In genomic region chr16:88686439-88687253, GRCh38 we compare ENCODE assay signal across 9 cellular contexts. TPM values are rescaled to one million over a fixed set of nuclear protein-coding genes. Genes with fewer than 3 reads are reported as not detected.
DNase-seq lines count a peak whose midpoint lies in the region; ATAC-seq, FAIRE-seq and TF ChIP-seq lines count a peak whose summit lies in the region.
"Had no signal": no experiment of that assay in that cellular context is flagged by ENCODE, and none has a peak within 500 bp of the region (broad histone marks: within the 10 kb centered on the region; RNA-seq: fewer than 3 reads in every experiment).

TSS of gene SNAI3 (minus strand) at chr16:88686507. CDS start at chr16:88686406, 101 bp downstream.

- peaks cover 23 to 82% of the 10 kb centered on the region in 2 experiments for H3K27me3 ChIP-seq in HepG2 (ENCODE audit: control insufficient read depth in 1 of 2, insufficient read depth in 2 of 2, low read length in 2 of 2)

- peak in 1 of 2 experiments; percentile 15; a peak in 2 of 4 replicates for TF ChIP-seq POLR2A in HepG2 (IDR thresholded peaks at IDR 0.05; ENCODE audit: insufficient read depth in 1 of 2, low read depth in 2 of 2, low read length in 2 of 2)

- H2AFZ ChIP-seq in HepG2 (ENCODE audit: low read length): no peak within 1 kb of the TSS

- no peaks in the 10 kb centered on the region for H3K9me3 ChIP-seq in HepG2 (ENCODE audit: low read length)

- DNase-seq in NCI-H187 (lab: John Stamatoyannopoulos, UW) (peak; percentile 58 to 68), NCI-H187 treated with DMSO at 0.1 percent for 48 hours (lab: John Stamatoyannopoulos, UW) (no peak), NCI-H2171 (lab: John Stamatoyannopoulos, UW) (peak; percentile 81), cerebellum (ENCODE audit: low spot score) (peak; percentile 91), HepG2 (ENCODE audit: low spot score) (peak; percentile 76)
- DNase-seq in stimulated activated CD4-positive, alpha-beta T cell treated with anti-CD3 and anti-CD28 coated beads, Interleukin-4, amount 100 ng/mL, for 1 hour: peak; percentile 87

- H3K79me2 ChIP-seq in HepG2 (ENCODE audit: insufficient read depth, low read length): no peaks in the 10 kb centered on the region

- FAIRE-seq in HepG2 (lab: Jason Lieb, UNC): no peak
- FAIRE-seq: G401.6 had no signal

- no TSS peak for BruUV-seq in HepG2 (replicated peaks; lab: Mats Ljungman, UMichigan)

- peak; percentile 17 for TF ChIP-seq RAD21 in HepG2 (CRISPR knock-in tag; IDR thresholded peaks at IDR 0.05)

- no peak for TF ChIP-seq EP300 in HepG2 (IDR thresholded peaks at IDR 0.05; ENCODE audit: low read depth in 2 of 2, low read length in 2 of 2)
- no peak for TF ChIP-seq EP300 in HepG2 (CRISPR knock-in tag; IDR thresholded peaks at IDR 0.05; ENCODE audit: borderline replicate concordance)

- peak within 1 kb of the TSS; percentile 91 for H3K4me2 ChIP-seq in HepG2 (ENCODE audit: low read depth, low read length)

- in situ Hi-C loops in HepG2 (cut with HindIII; ENCODE audit: extremely low pct_ligation_motif_present, low pct_unique_long_range_greater_than_20kb): no loop called here

- H3K4me1 ChIP-seq in HepG2 (ENCODE audit: insufficient read depth, low read length): peaks cover 48% of the 10 kb centered on the region

- ATAC-seq in HG02970 (IDR thresholded peaks at IDR 0.05; ENCODE audit: low FRiP score, unreplicated experiment) (peak; percentile 74), HepG2 (peak; percentile 85)
- peak; percentile 77 to 78 for ATAC-seq in activated CD4-positive, CD25-positive, alpha-beta regulatory T cell treated with anti-CD3 and anti-CD28 coated beads, Interleukin-2, amount 50 U/mL, for 24 hours

- TF ChIP-seq CTCF in HepG2 (CRISPR knock-in tag; IDR thresholded peaks at IDR 0.05): no peak; the same call in 1 of the 2 replicates

- no peak within 1 kb of the TSS for H3K27ac ChIP-seq in HepG2 (ENCODE audit: extremely low read length, insufficient read depth, low read length)

- H3K9ac ChIP-seq in HepG2 (ENCODE audit: insufficient read depth, low read depth, low read length): peak within 1 kb of the TSS; percentile 8; the same call in 1 of the 2 replicates

- peak within 1 kb of the TSS; percentile 52 to 76 (median 69) for H3K4me3 ChIP-seq in HepG2 (replicated peaks in 1 of 3; ENCODE audit: insufficient read depth in 1 of 3, low read depth in 2 of 3, low read length in 3 of 3)

- POLR2A ChIA-PET in HepG2 (lab: Yijun Ruan, JAX): interaction anchor here (1.0 to 2.6 kb wide), 6 partner anchors 14 to 28 kb away, joined by 3 to 11 read pairs (median 3); partner anchors contain the start of gene MVD

- peaks cover 3% of the 10 kb centered on the region; the same call in 1 of the 2 replicates for H4K20me1 ChIP-seq in HepG2 (ENCODE audit: insufficient read depth, low read length)

- intact Hi-C loops in HepG2 (cut with micrococcal nuclease; ENCODE audit: unreplicated experiment): no loop called here

- WGBS in HepG2 (ENCODE audit: low lambda C conversion rate): 1% methylated on average over 16 of the region's 65 CpGs

- CTCF ChIA-PET in HepG2 (lab: Yijun Ruan, JAX; ENCODE audit: low intra/inter-chr PET ratio, low total read pairs): no interaction called here

- no peaks in the 10 kb centered on the region for H3K36me3 ChIP-seq in HepG2 (replicated peaks in 1 of 2; ENCODE audit: control insufficient read depth in 1 of 2, insufficient read depth in 2 of 2, low read length in 2 of 2)

TF ChIP-seq in HepG2, 621 proteins besides CTCF, POLR2A, EP300 and RAD21 (continues in another document):
- TF ChIP-seq NFKB2 (CRISPR knock-in tag; IDR thresholded peaks at IDR 0.05; ENCODE audit: borderline replicate concordance) (peak; percentile 84; the same call in 1 of the 2 replicates), TOPORS (CRISPR knock-in tag; IDR thresholded peaks at IDR 0.05) (no peak), HNRNPLL (IDR thresholded peaks at IDR 0.05; ENCODE audit: low read depth, low read length, poor library complexity, severe bottlenecking) (peak; percentile 34), THAP11 (CRISPR knock-in tag; IDR thresholded peaks at IDR 0.05) (no peak), THYN1 (CRISPR knock-in tag; IDR thresholded peaks at IDR 0.05; ENCODE audit: borderline replicate concordance, low read depth) (no peak), IKZF1 (IDR thresholded peaks at IDR 0.05) (no peak), AKAP8 (CRISPR knock-in tag; IDR thresholded peaks at IDR 0.05) (peak; percentile 83; the same call in 1 of the 2 replicates), ZBTB39 (CRISPR knock-in tag; IDR thresholded peaks at IDR 0.05) (no peak), SRSF1 (optimal IDR thresholded peaks at IDR 0.05; ENCODE audit: low read depth, low read length) (no peak), ZNF841 (CRISPR knock-in tag; IDR thresholded peaks at IDR 0.05; ENCODE audit: borderline replicate concordance) (no peak), ZNF124 (CRISPR knock-in tag; IDR thresholded peaks at IDR 0.05) (peak; percentile 40; the same call in 1 of the 2 replicates), PREB (CRISPR knock-in tag; IDR thresholded peaks at IDR 0.05) (no peak), TCF7L2 (IDR thresholded peaks at IDR 0.05; ENCODE audit: low read depth, low read length) (no peak), PAF1 (CRISPR knock-in tag; IDR thresholded peaks at IDR 0.05) (no peak), TBX3 (IDR thresholded peaks at IDR 0.05; ENCODE audit: borderline replicate concordance) (no peak)

RNA-seq across cellular contexts. Expression of gene SNAI3, which starts in this region (rescaled TPM):
- not detected for total RNA-seq in cerebellum
- 0.09 and 0.18 TPM in 2 replicates for total RNA-seq in HepG2 (2016; rRNA removed; fragmentation: Illumina TruSeq; extraction: Trizol)
- total RNA-seq in HepG2 (2016; cell fraction: cytosol; rRNA removed; fragmentation: Illumina TruSeq; extraction: Trizol; ENCODE audit: low read depth): not detected in 2 replicates
- 0.13 and 0.17 TPM in 2 replicates for total RNA-seq in HepG2 (2016; cell fraction: insoluble cytoplasmic fraction; rRNA removed; fragmentation: Illumina TruSeq; extraction: Trizol)
- 0.12 TPM in 1 of 2 replicates, not detected in the other for total RNA-seq in HepG2 (2016; cell fraction: membrane; rRNA removed; fragmentation: Illumina TruSeq; extraction: Trizol)
- total RNA-seq in HepG2 (2016; cell fraction: nucleus; rRNA removed; fragmentation: Illumina TruSeq; extraction: Trizol): not detected in 2 replicates
- 0.18 and 0.40 TPM in 2 replicates for polyA plus RNA-seq in HepG2 (2011; rRNA removed)
- 0.18 and 0.44 TPM in 2 replicates for polyA plus RNA-seq in HepG2 (2011; cell fraction: cytosol; rRNA removed)
- polyA plus RNA-seq in HepG2 (2011; cell fraction: nucleus; rRNA removed): 0.35 and 0.64 TPM in 2 replicates
- 0.40 and 0.47 TPM in 2 replicates for polyA plus RNA-seq in HepG2 (2012)
- polyA plus RNA-seq in HepG2 (2016; cell fraction: cytosol; fragmentation: Illumina TruSeq; extraction: Trizol; ENCODE audit: low read depth): 0.08 TPM in 1 of 2 replicates, not detected in the other
- 0.26 TPM in 1 of 2 replicates, not detected in the other for polyA plus RNA-seq in HepG2 (2016; cell fraction: insoluble cytoplasmic fraction; fragmentation: Illumina TruSeq; extraction: Trizol; ENCODE audit: low read depth)
- 0.15 and 0.21 TPM in 2 replicates for polyA plus RNA-seq in HepG2 (2016; cell fraction: membrane; fragmentation: Illumina TruSeq; extraction: Trizol; ENCODE audit: low read depth)
- polyA plus RNA-seq in HepG2 (2016; cell fraction: nucleus; fragmentation: Illumina TruSeq; extraction: Trizol; ENCODE audit: insufficient read depth, low read depth): 0.27 TPM in 1 of 2 replicates, not detected in the other
- 0.84 TPM in 1 of 2 replicates, not detected in the other for polyA minus RNA-seq in HepG2 (2011; rRNA and poly(A)+ RNA removed; ENCODE audit: low replicate concordance)
- polyA minus RNA-seq in HepG2 (2011; cell fraction: cytosol; rRNA and poly(A)+ RNA removed): not detected in 2 replicates
- not detected in 2 replicates for polyA minus RNA-seq in HepG2 (2011; cell fraction: nucleus; rRNA and poly(A)+ RNA removed)

Comparison
In these comparisons a context has a peak if more than half of its experiments do, and no peak if none do; other contexts are left out.
1. Peak in DNase-seq in cerebellum; RNA of the gene not detected or under 1 TPM.
2. Peak in DNase-seq, ATAC-seq, H3K4me3 ChIP-seq, H3K9ac ChIP-seq and H3K4me2 ChIP-seq in HepG2; RNA of the gene not detected or under 1 TPM.